Comparison of ENCODE assay signal across 20 cellular contexts in genomic region chr4:7983296-7983695, GRCh38. TPM values are rescaled to one million over a fixed set of nuclear protein-coding genes. Genes with fewer than 3 reads are reported as not detected.
DNase-seq lines count a peak whose midpoint lies in the region; ATAC-seq, FAIRE-seq and TF ChIP-seq lines count a peak whose summit lies in the region.
"Had no signal": no experiment of that assay in that cellular context is flagged by ENCODE, and none has a peak within 500 bp of the region (broad histone marks: within the 10 kb centered on the region; RNA-seq: fewer than 3 reads in every experiment).

No MANE protein-coding gene starts in this region.

- no peak overlapping the region for H2BK20ac ChIP-seq in H1 (ENCODE audit: low read length)

- intact Hi-C loops in transverse colon (cut with DNase I; ENCODE audit: low total_unique reads), result loop anchor here (5.0 kb wide), 1 partner anchor 856 kb away; no protein-coding TSS in a partner anchor

- H3K27me3 ChIP-seq in H1 (replicated peaks in 1 of 4; ENCODE audit: control insufficient read depth in 3 of 4, extremely low read depth in 1 of 4, insufficient read depth in 3 of 4, low read length in 3 of 4) (no peaks in the 10 kb centered on the region), mucosa of rectum (ENCODE audit: control insufficient read depth in 2 of 2, insufficient read depth in 2 of 2, low read length in 2 of 2) (no peaks in the 10 kb centered on the region), transverse colon (no peaks in the 10 kb centered on the region)
- H3K27me3 ChIP-seq: BLaER1 had no signal

- CTCF ChIA-PET in WTC11 (lab: Charles Lee), result interaction anchor here (0.8 to 6.1 kb wide), 4 partner anchors 45 to 222 kb away, joined by 3 to 116 read pairs (median 7); no protein-coding TSS in a partner anchor
- CTCF ChIA-PET in H1 (lab: Charles Lee; ENCODE audit: partially characterized antibody), result interaction anchor here (1.0 to 7.4 kb wide), 5 partner anchors 10 to 221 kb away, joined by 3 to 38 read pairs (median 35); partner anchors contain the start of gene AFAP1

- H3K9me3 ChIP-seq in H1 (ENCODE audit: insufficient read depth in 2 of 2, low read depth in 1 of 2, low read length in 1 of 2), result no peaks in the 10 kb centered on the region
- no peaks in the 10 kb centered on the region for H3K9me3 ChIP-seq in mucosa of rectum (ENCODE audit: control insufficient read depth in 2 of 2, low read length in 2 of 2)
- H3K9me3 ChIP-seq in transverse colon, result no peaks in the 10 kb centered on the region
- H3K9me3 ChIP-seq: A549, BLaER1 had no signal

- in situ Hi-C loops in transverse colon (cut with MboI; ENCODE audit: low pct_ligation_motif_present in 1 of 4, low pct_unique_long_range_greater_than_20kb in 1 of 4, low sequenced_read_pairs in 3 of 4), result loop anchor here in 2 of 4 donors (10.0 kb wide), 1 partner anchor 178 kb away; no protein-coding TSS in a partner anchor

- TF ChIP-seq POLR2A in H1 (IDR thresholded peaks at IDR 0.05; ENCODE audit: control extremely low read depth in 1 of 2, low read depth in 2 of 2, low read length in 2 of 2), result no peak
- no peak for TF ChIP-seq POLR2A in transverse colon (IDR thresholded peaks at IDR 0.05)
- TF ChIP-seq POLR2A in GM18505 (IDR thresholded peaks at IDR 0.05; ENCODE audit: borderline replicate concordance, extremely low read depth, insufficient read depth, insufficient read length), result no peak

- H3K4me3 ChIP-seq in H1 (ENCODE audit: extremely low read depth in 1 of 4, insufficient read depth in 2 of 4, low read depth in 3 of 4, low read length in 4 of 4) (no peak overlapping the region), mucosa of rectum (ENCODE audit: low read length in 2 of 2) (peak overlapping the region; percentile 46 to 53), transverse colon (no peak overlapping the region)
- H3K4me3 ChIP-seq: A549, BLaER1, GM23248 had no signal

- no peak overlapping the region for H2BK120ac ChIP-seq in H1 (replicated peaks; ENCODE audit: low read depth, low read length)

- TF ChIP-seq RAD21 in H1 (IDR thresholded peaks at IDR 0.05 in 1 of 2, conservative IDR thresholded peaks at IDR 0.05 in 1 of 2; ENCODE audit: low read depth in 2 of 2, low read length in 2 of 2), result no peak

- H3K4me1 Mint-ChIP-seq in WTC11, result peaks cover 48% of the 10 kb centered on the region
- H3K4me1 Mint-ChIP-seq: CD14-positive monocyte had no signal

- no peaks in the 10 kb centered on the region for H3K79me1 ChIP-seq in H1 (ENCODE audit: low read depth, low read length)

- H3K27ac ChIP-seq in H1 (ENCODE audit: low read depth, low read length) (no peak overlapping the region), mucosa of rectum (ENCODE audit: low read depth in 2 of 2, low read length in 2 of 2) (peak overlapping the region; percentile 52 to 66), transverse colon (peak overlapping the region in 3 of 4 donors; percentile 29 to 54 (median 38))
- H3K27ac ChIP-seq: BLaER1, GM23248, HL-60 had no signal

- H3K9ac ChIP-seq in H1 (replicated peaks in 1 of 4; ENCODE audit: extremely low read depth in 1 of 4, low read depth in 3 of 4, low read length in 3 of 4) (no peak overlapping the region), mucosa of rectum (ENCODE audit: low read depth in 1 of 2, low read length in 2 of 2) (peak overlapping the region in 1 of 2 donors; percentile 44)
- H3K9ac ChIP-seq: BLaER1, GM23248 had no signal

- H4K91ac ChIP-seq in H1 (replicated peaks; ENCODE audit: insufficient read length, low read length), result no peak overlapping the region

- no peak overlapping the region for H3K4me2 ChIP-seq in H1 (ENCODE audit: insufficient read depth in 1 of 2, low read depth in 2 of 2, low read length in 2 of 2)
- H3K4me2 ChIP-seq: A549, BLaER1 had no signal

- H2AK5ac ChIP-seq in H1 (ENCODE audit: low read depth, low read length), result no peak overlapping the region

- H3K27ac Mint-ChIP-seq in WTC11, result 0 out of 2 replicates have a peak overlapping the region, but pooled peaks have one; percentile 10
- H3K27ac Mint-ChIP-seq: CD14-positive monocyte; CD4-positive, alpha-beta memory T cell had no signal

- no peak overlapping the region for H2BK5ac ChIP-seq in H1 (ENCODE audit: low read depth, low read length)

- no peak for DNase-seq in WTC11 (ENCODE audit: low spot score)
- DNase-seq in H1 (ENCODE audit: low read depth in 1 of 2, low spot score in 2 of 2), result no peak
- peak; percentile 52 for DNase-seq in transverse colon
- DNase-seq: AML-193; CD4-positive, alpha-beta memory T cell; DMS153; DMS79; GDM1; GM23248; HCEC 1CT had no signal

- no peak overlapping the region for H3K18ac ChIP-seq in H1 (ENCODE audit: extremely low read depth, low read length)

- peak overlapping the region; percentile 65; the same call in 1 of the 2 replicates for H2BK15ac ChIP-seq in H1 (ENCODE audit: low read length)

- POLR2A ChIA-PET in WTC11 (lab: Charles Lee) (no interaction called here), H1 (lab: Charles Lee; ENCODE audit: partially characterized antibody) (interaction anchor here (0.8 kb wide), 2 partner anchors 44 to 88 kb away, joined by 3 read pairs; partner anchors contain the start of gene AFAP1)

- H3K36me3 ChIP-seq in H1 (ENCODE audit: control insufficient read depth in 2 of 4, insufficient read depth in 4 of 4, low read length in 3 of 4) (no peaks in the 10 kb centered on the region), mucosa of rectum (ENCODE audit: control insufficient read depth in 2 of 2, insufficient read depth in 2 of 2, low read length in 2 of 2) (no peaks in the 10 kb centered on the region), transverse colon (no peaks in the 10 kb centered on the region)
- H3K36me3 ChIP-seq: BLaER1 had no signal

- H3K4ac ChIP-seq in H1 (replicated peaks; ENCODE audit: insufficient read length, low read depth, low read length), result no peak overlapping the region

- H3K4me3 Mint-ChIP-seq in WTC11, result no peak overlapping the region
- H3K4me3 Mint-ChIP-seq: CD14-positive monocyte; CD4-positive, alpha-beta memory T cell had no signal

- no peak overlapping the region for H3K14ac ChIP-seq in H1 (ENCODE audit: insufficient read length)

- H3K23ac ChIP-seq in H1 (ENCODE audit: insufficient read length), result no peak overlapping the region

- no peaks in the 10 kb centered on the region for H3K23me2 ChIP-seq in H1 (ENCODE audit: low read depth, low read length)

- no peak overlapping the region for H2BK12ac ChIP-seq in H1 (ENCODE audit: low read depth, low read length)

- TF ChIP-seq EP300 in H1 (IDR thresholded peaks at IDR 0.05; ENCODE audit: borderline replicate concordance in 1 of 2, low read depth in 2 of 2, low read length in 2 of 2) (no peak), transverse colon (IDR thresholded peaks at IDR 0.05; ENCODE audit: low read depth) (no peak)

- H3K4me1 ChIP-seq in H1 (replicated peaks in 1 of 4; ENCODE audit: control insufficient read depth in 3 of 4, insufficient read depth in 4 of 4, low read length in 3 of 4) (peaks cover 3 to 22% (median 15%) of the 10 kb centered on the region in 4 experiments), mucosa of rectum (ENCODE audit: control insufficient read depth in 2 of 2, insufficient read depth in 2 of 2, low read length in 2 of 2) (peaks cover 36 to 54% of the 10 kb centered on the region in 2 donors), transverse colon (peaks cover 7 to 46% (median 39%) of the 10 kb centered on the region in 4 donors)

- H3K27me3 Mint-ChIP-seq in WTC11 (ENCODE audit: low read depth), result no peaks in the 10 kb centered on the region; the same call in 1 of the 2 replicates
- H3K27me3 Mint-ChIP-seq: CD4-positive, alpha-beta memory T cell had no signal

- H4K5ac ChIP-seq in H1 (ENCODE audit: insufficient read length, low read depth, low read length), result no peak overlapping the region

- peaks cover 6% of the 10 kb centered on the region for H3K36me3 Mint-ChIP-seq in WTC11
- H3K36me3 Mint-ChIP-seq: CD14-positive monocyte; CD4-positive, alpha-beta memory T cell had no signal

- WGBS in H1 (ENCODE audit: extremely low coverage in 1 of 2, insufficient coverage in 1 of 2, insufficient read length in 1 of 2, insufficient replicate concordance in 2 of 2, low coverage in 1 of 2, low lambda C conversion rate in 2 of 2, missing lambda C conversion rate in 1 of 2), 2 experiments, result 91% methylated on average over 17 of the region's 17 CpGs; no CpG with 5 or more reads in 1 of the 2 experiments
- 75 to 82% methylated on average over 7 to 17 of the region's 17 CpGs for WGBS in transverse colon (ENCODE audit: low coverage in 1 of 2), 2 donors

- H4K20me1 ChIP-seq in H1 (replicated peaks in 1 of 2; ENCODE audit: control insufficient read depth in 1 of 2, insufficient read depth in 2 of 2, low read length in 2 of 2), result no peaks in the 10 kb centered on the region
- H4K20me1 ChIP-seq: BLaER1 had no signal

- no peak for TF ChIP-seq CTCF in WTC11 (IDR thresholded peaks at IDR 0.05)
- no peak for TF ChIP-seq CTCF in H1 (IDR thresholded peaks at IDR 0.05; ENCODE audit: control extremely low read depth in 1 of 3, insufficient read depth in 1 of 3, low read depth in 1 of 3, low read length in 3 of 3)
- TF ChIP-seq CTCF in transverse colon (IDR thresholded peaks at IDR 0.05), result no peak

- H3K79me2 ChIP-seq in H1 (ENCODE audit: control insufficient read depth in 1 of 2, insufficient read depth in 2 of 2, low read length in 2 of 2), result no peaks in the 10 kb centered on the region

- no peak for FAIRE-seq in H1 (lab: Jason Lieb, UNC)
- FAIRE-seq: A549, GM12892, H54 had no signal

- no peak overlapping the region for H2AFZ ChIP-seq in H1 (ENCODE audit: low read length)
- H2AFZ ChIP-seq: GM23248 had no signal

- H4K8ac ChIP-seq in H1 (ENCODE audit: extremely low read depth, insufficient read depth, low read length), result no peak overlapping the region; the same call in none of the 2 replicates

- no peak overlapping the region for H3K56ac ChIP-seq in H1 (replicated peaks; ENCODE audit: insufficient read length, low read depth, low read length)

- H3K9me3 Mint-ChIP-seq in WTC11, result peaks cover 6% of the 10 kb centered on the region; the same call in 1 of the 2 replicates
- H3K9me3 Mint-ChIP-seq: CD14-positive monocyte; CD4-positive, alpha-beta memory T cell had no signal

- no peak for ATAC-seq in WTC11
- no peak for ATAC-seq in GM18505 (IDR thresholded peaks at IDR 0.05; ENCODE audit: unreplicated experiment)
- ATAC-seq in HG03108 (IDR thresholded peaks at IDR 0.05; ENCODE audit: unreplicated experiment), result no peak
- no peak for ATAC-seq in GM21723 (IDR thresholded peaks at IDR 0.05; ENCODE audit: unreplicated experiment)
- ATAC-seq: A549 had no signal

RNA-seq across cellular contexts. Expression of gene AFAP1, which starts 43.6 kb away (rescaled TPM):
- total RNA-seq in WTC11 (2021), result 17.6 to 23.6 TPM (median 18.0 TPM) in 3 replicates
- total RNA-seq in H1 (2021; fragmentation: NEBNext Ultra II Directional; extraction: Animal tissue kit (Norgen Biotek cat#: 25700)), result 16.2 and 18.2 TPM in 2 replicates
- polyA plus RNA-seq in H1 (2011; rRNA removed), result 3.6 and 5.1 TPM in 2 replicates
- 3.6 TPM for polyA plus RNA-seq in H1 (2011; cell fraction: cytosol; rRNA removed)
- polyA plus RNA-seq in H1 (2011; cell fraction: nucleus; rRNA removed), result 9.3 TPM
- polyA plus RNA-seq in H1 (2012, experiment 1 of 2), result 5.8 to 7.5 TPM (median 6.7 TPM) in 4 replicates
- 2.7 TPM for polyA plus RNA-seq in H1 (2012, experiment 2 of 2)
- 7.8 TPM for polyA plus RNA-seq in H1 (2013, experiment 1 of 2)
- 7.8 TPM for polyA plus RNA-seq in H1 (2013, experiment 2 of 2)
- polyA minus RNA-seq in H1 (2011; rRNA and poly(A)+ RNA removed), result 8.1 and 10.5 TPM in 2 replicates
- 5.6 TPM for polyA minus RNA-seq in H1 (2011; cell fraction: cytosol; rRNA and poly(A)+ RNA removed)
- polyA minus RNA-seq in H1 (2011; cell fraction: nucleus; rRNA and poly(A)+ RNA removed), result 16.3 TPM
- 10 to 100 TPM; 25.1 to 56.9 (median 26.4) TPM for total RNA-seq in transverse colon
- polyA plus RNA-seq: CD14-positive monocyte had no signal

Comparison
In these comparisons a context has a peak if more than half of its experiments do, and no peak if none do; other contexts are left out.
1. H3K4me3 ChIP-seq: peak in mucosa of rectum (2 of 2); none in H1 (0 of 4) and transverse colon (0 of 4).